1 cellular context compared by ENCODE assay signal in genomic region chr16:67429053-67429798, GRCh38.
TF ChIP-seq lines count a peak whose summit lies in the region.

No MANE protein-coding gene starts in this region.

TF ChIP-seq in IMR-90, 13 proteins besides CTCF, POLR2A, EP300 and RAD21:
- TF ChIP-seq MAZ (IDR thresholded peaks at IDR 0.05; ENCODE audit: borderline replicate concordance, low read depth, low read length) (no peak), MAFK (IDR thresholded peaks at IDR 0.05; ENCODE audit: low read depth, low read length) (no peak), RFX5 (IDR thresholded peaks at IDR 0.05; ENCODE audit: low read depth, low read length) (no peak), RCOR1 (IDR thresholded peaks at IDR 0.05; ENCODE audit: insufficient replicate concordance, low read length) (no peak), ELK1 (IDR thresholded peaks at IDR 0.05; ENCODE audit: borderline replicate concordance, low read depth, low read length) (no peak)
